In genomic region chr10:113704637-113705343, GRCh38 we compare ENCODE assay signal across 8 cellular contexts. TPM values are rescaled to one million over a fixed set of nuclear protein-coding genes. Genes with fewer than 3 reads are reported as not detected.
DNase-seq lines count a peak whose midpoint lies in the region; ATAC-seq and TF ChIP-seq lines count a peak whose summit lies in the region.

No MANE protein-coding gene starts in this region.

- H3K4me1 Mint-ChIP-seq in activated naive CD4-positive, alpha-beta T cell treated with anti-CD3 and anti-CD28 coated beads, Interleukin-2, amount 10 ng/mL, durations not matched to agents 7 days and 5 days: peaks cover 31% of the 10 kb centered on the region

- H3K4me3 Mint-ChIP-seq in activated naive CD4-positive, alpha-beta T cell treated with anti-CD3 and anti-CD28 coated beads, Interleukin-2, amount 10 ng/mL, durations not matched to agents 7 days and 5 days: no peak overlapping the region

- H3K27ac ChIP-seq in smooth muscle cell (ENCODE audit: low read depth): no peak overlapping the region

- DNase-seq in activated naive CD4-positive, alpha-beta T cell treated with anti-CD3 and anti-CD28 coated beads, Interleukin-2, amount 10 ng/mL, durations not matched to agents 7 days and 5 days: peak; percentile 32
- DNase-seq in activated naive CD4-positive, alpha-beta T cell treated with anti-CD3 and anti-CD28 coated beads, Interleukin-2, amount 50 U/mL, for 16 hours: no peak
- DNase-seq in LoVo (ENCODE audit: low spot score): peak; percentile 11
- peak; percentile 14 to 20 for DNase-seq in activated CD4-positive, alpha-beta T cell treated with anti-CD3 and anti-CD28 coated beads, Interleukin-2, amount 50 U/mL, for 48 hours
- no peak for DNase-seq in left cardiac atrium
- DNase-seq in smooth muscle cell (lab: John Stamatoyannopoulos, UW; ENCODE audit: unreplicated experiment): no peak
- DNase-seq in activated effector memory CD4-positive, alpha-beta T cell treated with Interleukin-2 at 50 U/mL for 16 hours: no peak

- no peak overlapping the region for H3K9ac ChIP-seq in smooth muscle cell (ENCODE audit: low read depth)

- H3K79me2 ChIP-seq in smooth muscle cell (ENCODE audit: low read depth): no peaks in the 10 kb centered on the region

- no peak overlapping the region for H3K27ac Mint-ChIP-seq in activated naive CD4-positive, alpha-beta T cell treated with anti-CD3 and anti-CD28 coated beads, Interleukin-2, amount 10 ng/mL, durations not matched to agents 7 days and 5 days

- peaks cover 27% of the 10 kb centered on the region for H3K36me3 Mint-ChIP-seq in activated naive CD4-positive, alpha-beta T cell treated with anti-CD3 and anti-CD28 coated beads, Interleukin-2, amount 10 ng/mL, durations not matched to agents 7 days and 5 days

- no peaks in the 10 kb centered on the region for H3K9me3 ChIP-seq in smooth muscle cell (replicated peaks; ENCODE audit: low read depth)

- no peak overlapping the region for H3K4me2 ChIP-seq in smooth muscle cell

- H3K36me3 ChIP-seq in smooth muscle cell (ENCODE audit: low read depth): no peaks in the 10 kb centered on the region

- no peaks in the 10 kb centered on the region for H3K27me3 Mint-ChIP-seq in activated naive CD4-positive, alpha-beta T cell treated with anti-CD3 and anti-CD28 coated beads, Interleukin-2, amount 10 ng/mL, durations not matched to agents 7 days and 5 days

- TF ChIP-seq CTCF in smooth muscle cell (IDR thresholded peaks at IDR 0.05; ENCODE audit: borderline replicate concordance, insufficient read depth, poor library complexity, severe bottlenecking): peak; percentile 79

- 47% methylated on average over 6 of the region's 6 CpGs for WGBS in smooth muscle cell (ENCODE audit: low lambda C conversion rate)

- ATAC-seq in left cardiac atrium (peak; percentile 40 to 44), HG02678 (IDR thresholded peaks at IDR 0.05; ENCODE audit: unreplicated experiment) (no peak)

- no peak overlapping the region for H3K4me3 ChIP-seq in smooth muscle cell

- CTCF ChIA-PET in activated naive CD4-positive, alpha-beta T cell treated with anti-CD3 and anti-CD28 coated beads, Interleukin-2, amount 10 ng/mL, durations not matched to agents 7 days and 5 days (lab: Charles Lee): interaction anchor here (0.7 to 2.0 kb wide), 8 partner anchors 10 to 398 kb away, joined by 3 to 6 read pairs (median 3); no protein-coding TSS in a partner anchor

- H2AFZ ChIP-seq in smooth muscle cell (ENCODE audit: low read depth): no peak overlapping the region

- H3K9me3 Mint-ChIP-seq in activated naive CD4-positive, alpha-beta T cell treated with anti-CD3 and anti-CD28 coated beads, Interleukin-2, amount 10 ng/mL, durations not matched to agents 7 days and 5 days: no peaks in the 10 kb centered on the region

- peaks cover 10% of the 10 kb centered on the region for H3F3A ChIP-seq in smooth muscle cell (ENCODE audit: low read depth)

- H4K20me1 ChIP-seq in smooth muscle cell (ENCODE audit: low read depth): peaks cover 30% of the 10 kb centered on the region

- intact Hi-C loops in left cardiac atrium (cut with DNase I): loop anchor here (5.0 to 10.0 kb wide), 3 partner anchors 68 to 408 kb away; no protein-coding TSS in a partner anchor

- peaks cover 3% of the 10 kb centered on the region for H3K4me1 ChIP-seq in smooth muscle cell (ENCODE audit: low read depth)

- H3K27me3 ChIP-seq in smooth muscle cell (ENCODE audit: low read depth): no peaks in the 10 kb centered on the region

RNA-seq across cellular contexts. Expression of gene CASP7, which starts 25.1 kb away (rescaled TPM):
- total RNA-seq in left cardiac atrium (10 to 100 TPM; 14.3 to 18.3 TPM), smooth muscle cell (21.5 and 25.8 TPM in 2 replicates)
- 12.3 and 16.2 TPM in 2 replicates for polyA plus RNA-seq in smooth muscle cell

RNA-seq across cellular contexts. Expression of gene NRAP, which starts 40.9 kb away (rescaled TPM):
- total RNA-seq in left cardiac atrium: 100 to 1,000 TPM; 290 to 327 TPM
- not detected in 2 replicates for total RNA-seq in smooth muscle cell
- polyA plus RNA-seq in smooth muscle cell: not detected in 2 replicates

RNA-seq across cellular contexts. Expression of gene PLEKHS1, which starts 46.7 kb away (rescaled TPM):
- total RNA-seq in left cardiac atrium (not detected), smooth muscle cell (not detected in 2 replicates)
- not detected in 2 replicates for polyA plus RNA-seq in smooth muscle cell

Comparison
In these comparisons a context has a peak if more than half of its experiments do, and no peak if none do; other contexts are left out.
1. DNase-seq: peak in activated naive CD4-positive, alpha-beta T cell treated with anti-CD3 and anti-CD28 coated beads, Interleukin-2, amount 10 ng/mL, durations not matched to agents 7 days and 5 days (single experiment), LoVo (single experiment) and activated CD4-positive, alpha-beta T cell treated with anti-CD3 and anti-CD28 coated beads, Interleukin-2, amount 50 U/mL, for 48 hours (2 of 2); none in activated naive CD4-positive, alpha-beta T cell treated with anti-CD3 and anti-CD28 coated beads, Interleukin-2, amount 50 U/mL, for 16 hours (single experiment), left cardiac atrium (single experiment), smooth muscle cell (single experiment) and activated effector memory CD4-positive, alpha-beta T cell treated with Interleukin-2 at 50 U/mL for 16 hours (single experiment).
2. RNA of gene NRAP, which starts 40.9 kb away (total RNA-seq): 290 to 327 TPM in left cardiac atrium; not detected in smooth muscle cell; every median in the first group is over 100 times any median in the second.